8 cellular contexts compared by ENCODE assay signal in genomic region chr6:39166189-39166917, GRCh38. TPM values are rescaled to one million over a fixed set of nuclear protein-coding genes. Genes with fewer than 3 reads are reported as not detected.
A peak's percentile ranks its signal among the peaks of the same experiment; 100 is the strongest.
DNase-seq lines count a peak whose midpoint lies in the region; ATAC-seq and TF ChIP-seq lines count a peak whose summit lies in the region.

No MANE protein-coding gene starts in this region.

- H3K4me1 ChIP-seq in Panc1 (ENCODE audit: control insufficient read depth, insufficient read depth, low read length): no peaks in the 10 kb centered on the region
- no peaks in the 10 kb centered on the region for H3K4me1 ChIP-seq in neutrophil (ENCODE audit: control insufficient read depth in 1 of 2, insufficient read depth in 1 of 2, low read depth in 1 of 2, low read length in 1 of 2)

- ATAC-seq in Panc1 (peak; percentile 96), GM18505 (IDR thresholded peaks at IDR 0.05; ENCODE audit: unreplicated experiment) (no peak)

- TF ChIP-seq POLR2A in GM18505 (IDR thresholded peaks at IDR 0.05; ENCODE audit: borderline replicate concordance, extremely low read depth, insufficient read depth, insufficient read length): no peak

- H3K36me3 ChIP-seq in Panc1 (ENCODE audit: control insufficient read depth, insufficient read depth, low read length): no peaks in the 10 kb centered on the region
- H3K36me3 ChIP-seq in neutrophil: no peaks in the 10 kb centered on the region

- no TSS peak for BruUV-seq in Panc1 (replicated peaks; lab: Mats Ljungman, UMichigan)

- H3K27me3 ChIP-seq in Panc1 (ENCODE audit: control insufficient read depth, insufficient read depth, low read length) (no peaks in the 10 kb centered on the region), neutrophil (no peaks in the 10 kb centered on the region)

- H3K4me1 Mint-ChIP-seq in activated T-helper 1 cell treated with anti-CD3 and anti-CD28 coated beads, Interleukin-12 subunit alpha, Interleukin-12 subunit beta, Interleukin-2, Interleukin-4 antibody, amounts not matched to agents 30 ng/mL and 10 ng/mL and 1 ng/mL, durations not matched to agents 14 hours and 24 hours and 36 hours (ENCODE audit: low read depth): peaks cover 6% of the 10 kb centered on the region

- POLR2A ChIA-PET in Panc1 (lab: Charles Lee): no interaction called here

- peaks cover under 1% of the 10 kb centered on the region for H3K9me3 Mint-ChIP-seq in activated T-helper 1 cell treated with anti-CD3 and anti-CD28 coated beads, Interleukin-12 subunit alpha, Interleukin-12 subunit beta, Interleukin-2, Interleukin-4 antibody, amounts not matched to agents 30 ng/mL and 10 ng/mL and 1 ng/mL, durations not matched to agents 14 hours and 24 hours and 36 hours

- peak; percentile 10 for DNase-seq in GM12864 (ENCODE audit: low read depth)
- DNase-seq in LHCN-M2 (ENCODE audit: low read depth): peak; percentile 5
- DNase-seq in Panc1 (ENCODE audit: low read depth, low spot score): peak; percentile 28
- peak; percentile 71 for DNase-seq in activated T-helper 1 cell treated with anti-CD3 and anti-CD28 coated beads, Interleukin-12 subunit alpha, Interleukin-12 subunit beta, Interleukin-2, Interleukin-4 antibody, amounts not matched to agents 30 ng/mL and 10 ng/mL and 1 ng/mL, durations not matched to agents 14 hours and 24 hours and 36 hours (ENCODE audit: low spot score)
- peak; percentile 29 for DNase-seq in fibroblast of the conjunctiva (ENCODE audit: low read depth)
- peak; percentile 83 for DNase-seq in superior temporal gyrus (ENCODE audit: extremely low spot score)

- no peak overlapping the region for H3K4me3 Mint-ChIP-seq in activated T-helper 1 cell treated with anti-CD3 and anti-CD28 coated beads, Interleukin-12 subunit alpha, Interleukin-12 subunit beta, Interleukin-2, Interleukin-4 antibody, amounts not matched to agents 30 ng/mL and 10 ng/mL and 1 ng/mL, durations not matched to agents 14 hours and 24 hours and 36 hours

- H3K27me3 Mint-ChIP-seq in activated T-helper 1 cell treated with anti-CD3 and anti-CD28 coated beads, Interleukin-12 subunit alpha, Interleukin-12 subunit beta, Interleukin-2, Interleukin-4 antibody, amounts not matched to agents 30 ng/mL and 10 ng/mL and 1 ng/mL, durations not matched to agents 14 hours and 24 hours and 36 hours (ENCODE audit: insufficient read depth): peaks cover 3% of the 10 kb centered on the region

- peaks cover 2% of the 10 kb centered on the region for H3K36me3 Mint-ChIP-seq in activated T-helper 1 cell treated with anti-CD3 and anti-CD28 coated beads, Interleukin-12 subunit alpha, Interleukin-12 subunit beta, Interleukin-2, Interleukin-4 antibody, amounts not matched to agents 30 ng/mL and 10 ng/mL and 1 ng/mL, durations not matched to agents 14 hours and 24 hours and 36 hours (ENCODE audit: low read depth)

- H3K27ac ChIP-seq in Panc1 (ENCODE audit: low read length): no peak overlapping the region
- no peak overlapping the region for H3K27ac ChIP-seq in neutrophil

- H3K27ac Mint-ChIP-seq in activated T-helper 1 cell treated with anti-CD3 and anti-CD28 coated beads, Interleukin-12 subunit alpha, Interleukin-12 subunit beta, Interleukin-2, Interleukin-4 antibody, amounts not matched to agents 30 ng/mL and 10 ng/mL and 1 ng/mL, durations not matched to agents 14 hours and 24 hours and 36 hours: no peak overlapping the region

- CTCF ChIA-PET in Panc1 (lab: Charles Lee): interaction anchor here (0.6 to 1.8 kb wide), 3 partner anchors 98 to 193 kb away, joined by 3 to 6 read pairs (median 4); no protein-coding TSS in a partner anchor

- H3K4me3 ChIP-seq in GM12864 (ENCODE audit: low read depth, low read length) (no peak overlapping the region), Panc1 (ENCODE audit: low read depth in 2 of 2, low read length in 2 of 2) (no peak overlapping the region), neutrophil (ENCODE audit: low read depth in 1 of 2, low read length in 1 of 2) (no peak overlapping the region)

- H3K9me3 ChIP-seq in Panc1 (ENCODE audit: control insufficient read depth, insufficient read depth, low read depth, low read length) (no peaks in the 10 kb centered on the region), neutrophil (no peaks in the 10 kb centered on the region)

- intact Hi-C loops in Panc1 (cut with micrococcal nuclease; ENCODE audit: unreplicated experiment): loop anchor here (1.0 kb wide), 1 partner anchor 137 kb away; no protein-coding TSS in a partner anchor
- intact Hi-C loops in activated T-helper 1 cell treated with anti-CD3 and anti-CD28 coated beads, Interleukin-12 subunit alpha, Interleukin-12 subunit beta, Interleukin-2, Interleukin-4 antibody, amounts not matched to agents 30 ng/mL and 10 ng/mL and 1 ng/mL, durations not matched to agents 14 hours and 24 hours and 36 hours (cut with micrococcal nuclease): loop anchor here (1.0 to 2.0 kb wide), 8 partner anchors 63 to 294 kb away; partner anchors contain the start of gene KCNK5

- TF ChIP-seq CTCF in GM12864 (IDR thresholded peaks at IDR 0.05; ENCODE audit: low read depth, low read length, missing control alignments) (peak; percentile 94), Panc1 (IDR thresholded peaks at IDR 0.05) (peak; percentile 94), neutrophil (IDR thresholded peaks at IDR 0.05) (peak; percentile 75)

- in situ Hi-C loops in Panc1 (cut with HindIII; ENCODE audit: low pct_unique_long_range_greater_than_20kb, low sequenced_read_pairs): no loop called here

RNA-seq across cellular contexts. Expression of gene SAYSD1, which starts 51.4 kb away (rescaled TPM):
- total RNA-seq in LHCN-M2 (2014; rRNA removed) (13.9 and 15.8 TPM in 2 replicates), Panc1 (2021; ENCODE audit: unreplicated experiment) (17.0 TPM)
- polyA plus RNA-seq in LHCN-M2 (2012): 8.0 TPM
- polyA plus RNA-seq in Panc1 (2012; ENCODE audit: insufficient read length): 8.5 TPM
- 12.1 and 12.9 TPM in 2 replicates for total RNA-seq in activated T-helper 1 cell treated with anti-CD3 and anti-CD28 coated beads, Interleukin-12 subunit alpha, Interleukin-12 subunit beta, Interleukin-2, Interleukin-4 antibody, amounts not matched to agents 30 ng/mL and 10 ng/mL and 1 ng/mL, durations not matched to agents 14 hours and 24 hours and 36 hours

Comparison
In these comparisons a context has a peak if more than half of its experiments do, and no peak if none do; other contexts are left out.
1. DNase-seq: peak in every context shown above with its lines; median percentile 83 in superior temporal gyrus; 71 in activated T-helper 1 cell treated with anti-CD3 and anti-CD28 coated beads, Interleukin-12 subunit alpha, Interleukin-12 subunit beta, Interleukin-2, Interleukin-4 antibody, amounts not matched to agents 30 ng/mL and 10 ng/mL and 1 ng/mL, durations not matched to agents 14 hours and 24 hours and 36 hours; 29 in fibroblast of the conjunctiva; 28 in Panc1; 10 in GM12864; 5 in LHCN-M2.